ENCODE assay signal across 1 cellular context in genomic region chr4:118741456-118741855, GRCh38.
TF ChIP-seq lines count a peak whose summit lies in the region.

No MANE protein-coding gene starts in this region.

TF ChIP-seq in GM23338, 12 proteins besides CTCF, POLR2A, EP300 and RAD21 (continued from another document):
- TF ChIP-seq REST (IDR thresholded peaks at IDR 0.05; ENCODE audit: unreplicated experiment) = no peak
